15 cellular contexts compared by ENCODE assay signal in the genomic region with DNA sequence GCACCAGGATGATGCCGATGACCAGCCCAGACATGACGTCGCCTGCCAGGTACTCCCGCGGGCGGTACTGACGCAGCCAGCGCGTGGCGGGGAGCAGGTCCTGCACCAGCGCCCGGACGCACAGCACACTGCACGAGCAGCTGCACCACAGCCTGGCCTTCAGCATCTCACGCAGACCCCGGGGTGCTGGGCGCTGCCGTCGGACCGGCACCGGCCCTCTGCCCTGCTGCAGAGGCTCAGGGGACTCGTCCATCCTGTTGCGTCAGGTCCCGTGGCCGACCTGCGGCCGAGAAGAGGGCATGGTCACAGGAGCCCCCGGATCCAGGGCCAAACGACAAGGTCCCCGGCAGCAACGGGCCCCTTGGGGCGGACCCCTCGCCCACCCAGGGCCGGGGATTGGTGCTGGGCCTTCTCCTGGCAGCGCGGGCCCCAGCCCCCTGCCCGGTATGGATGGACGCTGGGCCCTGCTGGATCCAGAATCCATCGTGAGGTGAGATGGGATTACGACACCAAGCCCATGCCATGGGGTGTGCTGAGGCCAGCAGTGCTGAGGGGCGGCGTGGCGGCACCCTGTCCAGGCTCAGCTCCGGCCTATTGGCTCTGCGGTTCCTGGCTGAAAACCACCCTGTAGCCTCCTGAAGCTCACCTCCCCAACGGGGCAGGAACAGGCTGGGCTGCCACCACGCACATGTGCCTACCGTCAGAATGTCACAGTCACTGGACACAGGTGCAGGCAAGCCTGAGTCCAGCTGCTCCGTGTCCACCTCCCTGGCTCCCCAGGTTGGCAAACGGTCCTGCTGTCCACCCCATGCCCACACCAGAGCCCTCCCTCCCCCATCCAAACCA. TPM values are rescaled to one million over a fixed set of nuclear protein-coding genes. Genes with fewer than 3 reads are reported as not detected.
DNase-seq lines count a peak whose midpoint lies in the region; ATAC-seq and TF ChIP-seq lines count a peak whose summit lies in the region.
"Had no signal": no experiment of that assay in that cellular context is flagged by ENCODE, and none has a peak within 500 bp of the region (broad histone marks: within the 10 kb centered on the region; RNA-seq: fewer than 3 reads in every experiment).

No MANE protein-coding gene starts in this region.

- H3K27ac ChIP-seq in liver (ENCODE audit: low read depth in 1 of 2, low read length in 2 of 2) (peak overlapping the region; percentile 92 to 99), transverse colon (peak overlapping the region; percentile 86 to 95 (median 88)), WERI-Rb-1 (no peak overlapping the region)

- WGBS in liver: 74% methylated on average over 50 of the region's 50 CpGs
- 92% methylated on average over 44 of the region's 50 CpGs; no CpG with 5 or more reads in 1 of the 2 donors for WGBS in transverse colon (ENCODE audit: low coverage in 1 of 2), 2 donors

- in situ Hi-C loops in transverse colon (cut with MboI; ENCODE audit: low pct_ligation_motif_present in 1 of 4, low pct_unique_long_range_greater_than_20kb in 1 of 4, low sequenced_read_pairs in 3 of 4): no loop called here

- no peaks in the 10 kb centered on the region for H3K27me3 ChIP-seq in liver (ENCODE audit: control insufficient read depth in 4 of 4, insufficient read depth in 4 of 4, low read length in 3 of 4)
- peaks cover 7% of the 10 kb centered on the region for H3K27me3 ChIP-seq in transverse colon
- H3K27me3 ChIP-seq in WERI-Rb-1 (ENCODE audit: insufficient read depth, low read depth, severe bottlenecking): no peaks in the 10 kb centered on the region

- TF ChIP-seq RAD21 in liver (IDR thresholded peaks at IDR 0.05): no peak

- TF ChIP-seq EP300 in transverse colon (IDR thresholded peaks at IDR 0.05; ENCODE audit: low read depth): no peak

- peak overlapping the region; percentile 24 to 99 for H3K9ac ChIP-seq in liver (ENCODE audit: low read depth in 1 of 2, low read length in 2 of 2)

- no peaks in the 10 kb centered on the region for H3K9me3 ChIP-seq in liver (ENCODE audit: control insufficient read depth in 4 of 4, low read length in 3 of 4)
- no peaks in the 10 kb centered on the region for H3K9me3 ChIP-seq in transverse colon
- no peaks in the 10 kb centered on the region for H3K9me3 ChIP-seq in WERI-Rb-1 (ENCODE audit: severe bottlenecking)

- no peak for TF ChIP-seq POLR2A in transverse colon (IDR thresholded peaks at IDR 0.05)

- DNase-seq in Right ventricle myocardium inferior (ENCODE audit: missing footprints) (peak; percentile 60), left cardiac atrium (no peak), transverse colon (no peak), WERI-Rb-1 (no peak), ecto neural progenitor cell (ENCODE audit: low spot score) (no peak)
- DNase-seq: activated B cell treated with CpG ODN at 0.5 μM for 24 hours; activated naive CD4-positive, alpha-beta T cell; CD8-positive, alpha-beta T cell; KBM-7; NCI-H1105; NCI-H2171 had no signal

- peaks cover 10 to 52% (median 30%) of the 10 kb centered on the region in 4 donors for H3K4me1 ChIP-seq in liver (ENCODE audit: control insufficient read depth in 4 of 4, insufficient read depth in 4 of 4, low read length in 3 of 4)
- H3K4me1 ChIP-seq in transverse colon: peaks cover 19 to 39% (median 31%) of the 10 kb centered on the region in 4 donors

- intact Hi-C loops in Right ventricle myocardium inferior (cut with DNase I) (no loop called here), left cardiac atrium (cut with DNase I) (no loop called here), transverse colon (cut with DNase I; ENCODE audit: low total_unique reads) (no loop called here)

- H3K4me3 ChIP-seq in liver (ENCODE audit: low read depth in 1 of 3, low read length in 3 of 3) (peak overlapping the region; percentile 53 to 77 (median 60)), transverse colon (peak overlapping the region in 1 of 4 donors; percentile 7), WERI-Rb-1 (ENCODE audit: low read depth, low read length) (no peak overlapping the region)
- H3K4me3 ChIP-seq: skin epidermis had no signal

- H3K36me3 ChIP-seq in liver (ENCODE audit: control insufficient read depth in 4 of 4, insufficient read depth in 3 of 4, low read depth in 1 of 4, low read length in 3 of 4) (peaks cover 0 to 8% (median 4%) of the 10 kb centered on the region in 4 donors), transverse colon (no peaks in the 10 kb centered on the region), WERI-Rb-1 (peaks cover 14% of the 10 kb centered on the region)

- ATAC-seq in Right ventricle myocardium inferior: no peak
- ATAC-seq in left cardiac atrium: no peak
- ATAC-seq: CD8-positive, alpha-beta T cell; stimulated activated effector memory CD8-positive, alpha-beta T cell treated with anti-CD3 and anti-CD28 coated beads, Interleukin-12 subunit alpha, Interleukin-12 subunit beta, amount 100 ng/mL, for 72 hours had no signal

- no peak for TF ChIP-seq CTCF in liver (IDR thresholded peaks at IDR 0.05; ENCODE audit: low read depth, low read length, missing input control)
- TF ChIP-seq CTCF in transverse colon (IDR thresholded peaks at IDR 0.05): no peak
- TF ChIP-seq CTCF in WERI-Rb-1 (IDR thresholded peaks at IDR 0.05; ENCODE audit: low read depth, low read length): no peak

TF ChIP-seq in liver, 16 proteins besides CTCF, POLR2A, EP300 and RAD21:
- TF ChIP-seq NR2F2 (IDR thresholded peaks at IDR 0.05) (no peak), JUND (IDR thresholded peaks at IDR 0.05) (no peak), EGR1 (IDR thresholded peaks at IDR 0.05; ENCODE audit: low read depth in 2 of 2) (no peak)
- TF ChIP-seq, protein P1, sequence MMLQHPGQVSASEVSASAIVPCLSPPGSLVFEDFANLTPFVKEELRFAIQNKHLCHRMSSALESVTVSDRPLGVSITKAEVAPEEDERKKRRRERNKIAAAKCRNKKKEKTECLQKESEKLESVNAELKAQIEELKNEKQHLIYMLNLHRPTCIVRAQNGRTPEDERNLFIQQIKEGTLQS (IDR thresholded peaks at IDR 0.05): no peak

RNA-seq across cellular contexts. Expression of a gene that starts 1.5 kb away (rescaled TPM):
- total RNA-seq in Right ventricle myocardium inferior (not detected), left cardiac atrium (under 1 TPM in 1 of 2 donors, not detected in 1; 0.27 TPM), liver (10 to 100 TPM; 34.7 to 41.0 TPM), transverse colon (1 to 10 TPM; 1.7 to 4.1 (median 2.8) TPM)
- polyA plus RNA-seq in liver: 10 to 100 TPM in 1 of 2 donors, 1 to 10 TPM in 1; 5.1 to 17.8 TPM
- total RNA-seq: activated B cell treated with CpG ODN at 0.5 μM for 24 hours, esophagus mucosa had no signal

RNA-seq across cellular contexts. Expression of a gene that starts 4.8 kb away (rescaled TPM):
- total RNA-seq in Right ventricle myocardium inferior: 8.6 TPM
- 10 to 100 TPM; 15.4 to 18.7 TPM for total RNA-seq in left cardiac atrium
- total RNA-seq in liver: 1 to 10 TPM; 3.8 to 4.5 TPM
- polyA plus RNA-seq in liver: 1 to 10 TPM; 3.0 to 3.8 TPM
- total RNA-seq in transverse colon: 10 to 100 TPM; 25.9 to 78.6 (median 40.4) TPM

RNA-seq across cellular contexts. Expression of a gene that starts 18.3 kb away (rescaled TPM):
- total RNA-seq in Right ventricle myocardium inferior: 3.8 TPM
- total RNA-seq in left cardiac atrium: 1 to 10 TPM; 5.1 to 5.6 TPM
- total RNA-seq in liver: 1 to 10 TPM; 2.4 to 8.8 TPM
- polyA plus RNA-seq in liver: 1 to 10 TPM; 1.5 to 4.8 TPM
- total RNA-seq in transverse colon: 100 to 1,000 TPM in 2 of 4 donors, 10 to 100 TPM in 2; 51.8 to 147 (median 86.0) TPM

RNA-seq across cellular contexts. Expression of a gene that starts 19.8 kb away (rescaled TPM):
- total RNA-seq in Right ventricle myocardium inferior (21.0 TPM), left cardiac atrium (10 to 100 TPM; 21.6 to 29.0 TPM), liver (10 to 100 TPM; 15.2 to 29.6 TPM), transverse colon (10 to 100 TPM; 11.7 to 15.9 (median 14.2) TPM)
- 10 to 100 TPM; 14.2 to 49.1 TPM for polyA plus RNA-seq in liver

RNA-seq across cellular contexts. Expression of a gene that starts 59.4 kb away (rescaled TPM):
- total RNA-seq in Right ventricle myocardium inferior (17.4 TPM), left cardiac atrium (10 to 100 TPM; 17.9 to 20.7 TPM), liver (10 to 100 TPM; 18.6 to 26.0 TPM), transverse colon (100 to 1,000 TPM in 1 of 4 donors, 10 to 100 TPM in 3; 44.0 to 116 (median 50.5) TPM)
- polyA plus RNA-seq in liver: 10 to 100 TPM; 25.0 to 26.3 TPM

Comparison
In these comparisons a context has a peak if more than half of its experiments do, and no peak if none do; other contexts are left out.
1. RNA of a gene that starts 1.5 kb away (total RNA-seq): 34.7 to 41.0 TPM in liver; 1.7 to 4.1 TPM in transverse colon, 0.27 TPM in left cardiac atrium and not detected in Right ventricle myocardium inferior (single experiment); every median in the first group is over 4 times any median in the second.
2. RNA of a gene that starts 18.3 kb away (total RNA-seq): 51.8 to 147 TPM in transverse colon; 2.4 to 8.8 TPM in liver, 5.1 to 5.6 TPM in left cardiac atrium and 3.8 TPM in Right ventricle myocardium inferior (single experiment); every median in the first group is over 4 times any median in the second.